8 cellular contexts compared by ENCODE assay signal in genomic region chr5:72523960-72524582, GRCh38. TPM values are rescaled to one million over a fixed set of nuclear protein-coding genes. Genes with fewer than 3 reads are reported as not detected.
A peak's percentile ranks its signal among the peaks of the same experiment; 100 is the strongest.
DNase-seq lines count a peak whose midpoint lies in the region; ATAC-seq, FAIRE-seq and TF ChIP-seq lines count a peak whose summit lies in the region.

No MANE protein-coding gene starts in this region.

- CTCF ChIA-PET in AG04449 (lab: Yijun Ruan, JAX): interaction anchor here (0.6 to 5.2 kb wide), 49 partner anchors 9 to 329 kb away, joined by 3 to 121 read pairs (median 6); partner anchors contain the start of genes MRPS27 and PTCD2

- peak; percentile 46 for TF ChIP-seq CTCF in AG04449 (IDR thresholded peaks at IDR 0.05; ENCODE audit: insufficient read depth, low read length, missing control alignments)
- peak in 2 of 3 experiments; percentile 54 to 58 for TF ChIP-seq CTCF in keratinocyte (optimal IDR thresholded peaks at IDR 0.05 in 1 of 3, IDR thresholded peaks at IDR 0.05 in 1 of 3, conservative IDR thresholded peaks at IDR 0.05 in 1 of 3; ENCODE audit: extremely low read depth in 1 of 3, insufficient read depth in 2 of 3, low read length in 3 of 3)

- no peaks in the 10 kb centered on the region for H3K36me3 ChIP-seq in keratinocyte (ENCODE audit: control insufficient read depth in 2 of 2, extremely low read depth in 1 of 2, insufficient read depth in 2 of 2, low read length in 2 of 2)

- peak; percentile 73 for DNase-seq in AG04449 (ENCODE audit: low read depth, low spot score)
- DNase-seq in GM18507 (ENCODE audit: extremely low spot score, insufficient read length, low read depth): peak; percentile 23
- peak; percentile 74 for DNase-seq in NAMALWA (ENCODE audit: low spot score)
- peak; percentile 72 for DNase-seq in amniotic stem cell (lab: John Stamatoyannopoulos, UW)
- DNase-seq in keratinocyte (ENCODE audit: low read depth, low spot score): peak; percentile 35
- DNase-seq in DMS79 (lab: John Stamatoyannopoulos, UW): no peak
- no peak for DNase-seq in DMS153 (lab: John Stamatoyannopoulos, UW)

- peaks cover 4% of the 10 kb centered on the region for H3K4me1 ChIP-seq in keratinocyte (ENCODE audit: control insufficient read depth, extremely low read depth, insufficient read depth, low read length)

- no peak for ATAC-seq in GM18873 (IDR thresholded peaks at IDR 0.05; ENCODE audit: low FRiP score, unreplicated experiment)

- no peak overlapping the region for H3K4me2 ChIP-seq in keratinocyte (ENCODE audit: control insufficient read depth, extremely low read depth, insufficient read depth, low read depth, low read length)

- H3K4me3 ChIP-seq in AG04449 (ENCODE audit: low read depth, low read length) (no peak overlapping the region), keratinocyte (ENCODE audit: control insufficient read depth in 2 of 3, extremely low read depth in 1 of 3, insufficient read depth in 2 of 3, low read depth in 1 of 3, low read length in 3 of 3) (no peak overlapping the region)

- H3K27me3 ChIP-seq in keratinocyte (ENCODE audit: control insufficient read depth, extremely low read depth, insufficient read depth, low read length): no peaks in the 10 kb centered on the region

- H4K20me1 ChIP-seq in keratinocyte (ENCODE audit: control insufficient read depth, extremely low read depth, insufficient read depth, low read length): no peaks in the 10 kb centered on the region

- dilution Hi-C loops in keratinocyte (cut with MboI; ENCODE audit: extremely low pct_ligation_motif_present, low sequenced_read_pairs): no loop called here

- H2AFZ ChIP-seq in keratinocyte (ENCODE audit: control insufficient read depth, low read length): no peak overlapping the region

- H3K27ac ChIP-seq in keratinocyte (ENCODE audit: control insufficient read depth, insufficient read depth, low read length): no peak overlapping the region

- POLR2A ChIA-PET in AG04449 (lab: Yijun Ruan, JAX): no interaction called here

- FAIRE-seq in GM18507 (lab: Jason Lieb, UNC) (peak; percentile 85), keratinocyte (lab: Jason Lieb, UNC) (peak; percentile 82)

- no peaks in the 10 kb centered on the region for H3K79me2 ChIP-seq in keratinocyte (ENCODE audit: control insufficient read depth, insufficient read depth, low read length)

- H3K9me1 ChIP-seq in keratinocyte (ENCODE audit: control insufficient read depth, extremely low read depth, insufficient read depth, low read length): no peaks in the 10 kb centered on the region

- no peaks in the 10 kb centered on the region for H3K9me3 ChIP-seq in keratinocyte (ENCODE audit: control insufficient read depth, low read depth, low read length)

- no peak overlapping the region for H3K9ac ChIP-seq in keratinocyte (ENCODE audit: control insufficient read depth, extremely low read depth, insufficient read depth, low read length)

RNA-seq across cellular contexts. Expression of gene ZNF366, which starts 16.9 kb away (rescaled TPM):
- not detected in 3 replicates for polyA plus RNA-seq in keratinocyte
- polyA plus RNA-seq in keratinocyte (2011; ENCODE audit: low read depth): not detected
- not detected in 2 replicates for polyA plus RNA-seq in keratinocyte (2011; cell fraction: cytosol; rRNA removed)
- not detected in 2 replicates for polyA plus RNA-seq in keratinocyte (2011; cell fraction: nucleus; rRNA removed)
- not detected in 2 replicates for polyA plus RNA-seq in keratinocyte (2012; ENCODE audit: low replicate concordance)
- polyA minus RNA-seq in keratinocyte: not detected in 3 replicates
- polyA minus RNA-seq in keratinocyte (2011; cell fraction: cytosol; rRNA and poly(A)+ RNA removed): not detected
- polyA minus RNA-seq in keratinocyte (2011; cell fraction: nucleus; rRNA and poly(A)+ RNA removed): not detected in 2 replicates

Comparison
In these comparisons a context has a peak if more than half of its experiments do, and no peak if none do; other contexts are left out.
1. DNase-seq: peak in AG04449 (single experiment), GM18507 (single experiment), NAMALWA (single experiment), amniotic stem cell (single experiment) and keratinocyte (single experiment); none in DMS79 (single experiment) and DMS153 (single experiment).